15 cellular contexts compared by ENCODE assay signal in genomic region chr18:24875286-24875685, GRCh38.
"Had no signal": no experiment of that assay in that cellular context is flagged by ENCODE, and none has a peak within 500 bp of the region (broad histone marks: within the 10 kb centered on the region; RNA-seq: fewer than 3 reads in every experiment).

No MANE protein-coding gene starts in this region.

- ATAC-seq: activated CD8-positive, alpha-beta T cell treated with anti-CD3 and anti-CD28 coated beads, Interleukin-2, amount 10 ng/mL, durations not matched to agents 7 days and 5 days; activated T-cell treated with anti-CD3 and anti-CD28 coated beads, Interleukin-2, amount 50 U/mL, for 72 hours; lower lobe of right lung; stimulated activated effector memory CD8-positive, alpha-beta T cell treated with anti-CD3 and anti-CD28 coated beads, Interleukin-12 subunit alpha, Interleukin-12 subunit beta, amount 100 ng/mL, for 72 hours had no signal

- DNase-seq: activated CD4-positive, alpha-beta T cell treated with anti-CD3 and anti-CD28 coated beads for 4 hours; activated CD8-positive, alpha-beta memory T cell treated with anti-CD3 and anti-CD28 coated beads, Interleukin-2, amount 50 U/mL, for 48 hours; activated CD8-positive, alpha-beta T cell treated with anti-CD3 and anti-CD28 coated beads, Interleukin-2, amount 10 ng/mL, durations not matched to agents 7 days and 5 days; activated gamma-delta T cell; activated T-cell treated with anti-CD3 and anti-CD28 coated beads, Interleukin-2, amount 50 U/mL, for 72 hours; amniotic stem cell; esophagus squamous epithelium; glutamatergic neuron; lower lobe of right lung; midbrain; T-helper 9 cell had no signal

- H3K4me1 ChIP-seq: esophagus squamous epithelium, lower lobe of right lung, parathyroid adenoma had no signal

- H2AFZ ChIP-seq: parathyroid adenoma had no signal

- H3K9me3 ChIP-seq: esophagus squamous epithelium, lower lobe of right lung, thoracic aorta had no signal

- H3K79me2 ChIP-seq: parathyroid adenoma had no signal

- H3K4me3 ChIP-seq: esophagus squamous epithelium, lower lobe of right lung, thoracic aorta had no signal

- H3K9ac ChIP-seq: parathyroid adenoma had no signal

- H3K27ac ChIP-seq: esophagus squamous epithelium, lower lobe of right lung, parathyroid adenoma, thoracic aorta had no signal

- H3K36me3 Mint-ChIP-seq: activated naive CD8-positive, alpha-beta T cell; stimulated activated effector memory CD8-positive, alpha-beta T cell treated with anti-CD3 and anti-CD28 coated beads, Interleukin-12 subunit alpha, Interleukin-12 subunit beta, amount 100 ng/mL, for 72 hours had no signal

- H3K9me3 Mint-ChIP-seq: stimulated activated effector memory CD8-positive, alpha-beta T cell treated with anti-CD3 and anti-CD28 coated beads, Interleukin-12 subunit alpha, Interleukin-12 subunit beta, amount 100 ng/mL, for 72 hours had no signal

- H3K4me1 Mint-ChIP-seq: stimulated activated effector memory CD8-positive, alpha-beta T cell treated with anti-CD3 and anti-CD28 coated beads, Interleukin-12 subunit alpha, Interleukin-12 subunit beta, amount 100 ng/mL, for 72 hours had no signal

- H3K27ac Mint-ChIP-seq: activated CD8-positive, alpha-beta T cell treated with anti-CD3 and anti-CD28 coated beads, Interleukin-2, amount 10 ng/mL, durations not matched to agents 7 days and 5 days; activated naive CD8-positive, alpha-beta T cell; activated T-cell treated with anti-CD3 and anti-CD28 coated beads, Interleukin-2, amount 50 U/mL, for 72 hours; stimulated activated effector memory CD8-positive, alpha-beta T cell treated with anti-CD3 and anti-CD28 coated beads, Interleukin-12 subunit alpha, Interleukin-12 subunit beta, amount 100 ng/mL, for 72 hours had no signal

- H3K4me3 Mint-ChIP-seq: activated CD8-positive, alpha-beta T cell treated with anti-CD3 and anti-CD28 coated beads, Interleukin-2, amount 10 ng/mL, durations not matched to agents 7 days and 5 days; activated naive CD8-positive, alpha-beta T cell; activated T-cell treated with anti-CD3 and anti-CD28 coated beads, Interleukin-2, amount 50 U/mL, for 72 hours; stimulated activated effector memory CD8-positive, alpha-beta T cell treated with anti-CD3 and anti-CD28 coated beads, Interleukin-12 subunit alpha, Interleukin-12 subunit beta, amount 100 ng/mL, for 72 hours had no signal

- H3K36me3 ChIP-seq: esophagus squamous epithelium, lower lobe of right lung, thoracic aorta had no signal
